In the genomic region with DNA sequence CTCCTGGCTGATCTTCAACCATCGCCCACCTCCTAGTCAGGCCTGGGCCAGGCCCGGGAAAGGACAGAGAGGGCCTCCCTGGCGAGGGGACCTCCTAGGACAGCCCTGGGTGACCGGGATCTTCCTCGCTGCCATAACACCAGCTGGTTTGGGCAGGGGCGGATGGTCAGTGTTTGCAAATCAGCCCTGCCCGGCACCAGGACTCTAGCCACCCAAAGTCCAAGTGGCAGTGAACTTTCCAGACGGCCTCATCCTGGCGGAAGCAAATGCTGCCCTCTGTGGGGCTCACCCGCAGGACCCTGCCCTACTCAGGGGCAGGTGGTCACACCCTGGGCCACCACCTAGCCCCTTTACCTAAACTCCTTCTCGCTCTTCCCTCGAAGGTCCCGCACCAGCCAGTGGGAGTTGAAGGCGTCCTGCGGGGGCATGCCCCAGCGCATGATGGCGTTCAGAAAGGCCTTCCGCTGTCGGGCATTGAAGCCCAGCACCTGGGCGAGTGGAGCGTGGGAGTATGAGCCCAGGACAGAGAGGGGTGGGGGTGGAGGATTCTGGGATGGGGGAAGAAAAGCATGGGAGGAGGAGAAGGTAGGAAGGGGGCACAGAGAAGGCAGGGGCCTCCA, we compare ENCODE assay signal across 1 cellular context.
TF ChIP-seq lines count a peak whose summit lies in the region.

No MANE protein-coding gene starts in this region.

TF ChIP-seq in HepG2, 621 proteins besides CTCF, POLR2A, EP300 and RAD21:
- TF ChIP-seq THAP9 (CRISPR knock-in tag; IDR thresholded peaks at IDR 0.05; ENCODE audit: borderline replicate concordance): no peak
- TF ChIP-seq ZNF629 (CRISPR knock-in tag; conservative IDR thresholded peaks at IDR 0.05): no peak
- no peak for TF ChIP-seq SATB2 (CRISPR knock-in tag; IDR thresholded peaks at IDR 0.05)
- TF ChIP-seq HNRNPL (IDR thresholded peaks at IDR 0.05; ENCODE audit: low read depth, low read length): peak; percentile 76
- no peak for TF ChIP-seq IRF1 (CRISPR knock-in tag; IDR thresholded peaks at IDR 0.05; ENCODE audit: low read depth)
- no peak for TF ChIP-seq ZNF142 (CRISPR knock-in tag; IDR thresholded peaks at IDR 0.05)
- no peak for TF ChIP-seq HMG20A (CRISPR knock-in tag; IDR thresholded peaks at IDR 0.05; ENCODE audit: borderline replicate concordance)
- TF ChIP-seq ZNF777 (CRISPR knock-in tag; IDR thresholded peaks at IDR 0.05): no peak
- TF ChIP-seq, protein P1, sequence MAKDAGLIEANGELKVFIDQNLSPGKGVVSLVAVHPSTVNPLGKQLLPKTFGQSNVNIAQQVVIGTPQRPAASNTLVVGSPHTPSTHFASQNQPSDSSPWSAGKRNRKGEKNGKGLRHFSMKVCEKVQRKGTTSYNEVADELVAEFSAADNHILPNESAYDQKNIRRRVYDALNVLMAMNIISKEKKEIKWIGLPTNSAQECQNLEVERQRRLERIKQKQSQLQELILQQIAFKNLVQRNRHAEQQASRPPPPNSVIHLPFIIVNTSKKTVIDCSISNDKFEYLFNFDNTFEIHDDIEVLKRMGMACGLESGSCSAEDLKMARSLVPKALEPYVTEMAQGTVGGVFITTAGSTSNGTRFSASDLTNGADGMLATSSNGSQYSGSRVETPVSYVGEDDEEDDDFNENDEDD (CRISPR knock-in tag; IDR thresholded peaks at IDR 0.05; ENCODE audit: borderline replicate concordance): 0 out of 2 replicates have a peak, but pooled peaks have one; percentile 7
TF ChIP-seq in HepG2: peak in this region for 2.
